ENCODE assay signal across 26 cellular contexts in the genomic region with DNA sequence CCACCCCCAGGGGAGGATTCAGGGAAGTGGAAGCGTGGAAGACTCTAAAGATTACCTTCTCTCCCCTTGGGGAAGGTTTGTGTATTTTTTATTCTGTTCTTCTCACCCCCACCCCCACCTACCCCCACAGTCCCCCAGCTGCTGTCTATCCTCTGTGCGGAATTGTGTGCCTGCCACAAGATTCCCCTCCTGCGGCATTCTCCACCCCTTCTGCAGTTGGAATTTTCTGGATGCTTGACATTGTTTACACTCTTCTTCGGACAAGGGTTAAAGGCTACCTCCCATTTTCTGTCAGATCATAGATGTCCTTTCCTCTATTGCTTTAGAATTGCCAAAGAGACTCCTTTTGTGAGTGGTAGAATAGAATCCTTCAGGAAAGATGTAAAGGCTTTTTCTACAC.
"Had no signal": no experiment of that assay in that cellular context is flagged by ENCODE, and none has a peak within 500 bp of the region (broad histone marks: within the 10 kb centered on the region; RNA-seq: fewer than 3 reads in every experiment).

No MANE protein-coding gene starts in this region.

- H3K27me3 ChIP-seq: pancreas, spleen, vagina had no signal

- H3K27ac ChIP-seq: heart right ventricle, left lung, lower lobe of right lung, pancreas, prostate gland, spleen, suprapubic skin, thoracic aorta, tibial artery, vagina had no signal

- H3K9me3 ChIP-seq: heart right ventricle, left lung, lower lobe of right lung, mucosa of descending colon, pancreas, prostate gland, spleen, suprapubic skin, thoracic aorta, tibial artery, vagina had no signal

- DNase-seq: heart right ventricle; hippocampal formation; immature natural killer cell; kidney; left colon; left lung; lower lobe of right lung; mammary epithelial cell; mesenchymal stem cell; midbrain; mucosa of descending colon; naive thymus-derived CD8-positive, alpha-beta T cell; nucleus accumbens; pancreas; posterior cingulate gyrus; retina; right cardiac atrium; small intestine; spleen; stimulated activated CD4-positive, alpha-beta T cell treated with anti-CD3 and anti-CD28 coated beads, Interleukin-4, amount 100 ng/mL, for 24 hours; stimulated activated naive CD4-positive, alpha-beta T cell; tibial artery had no signal

- H3K4me1 ChIP-seq: heart right ventricle, lower lobe of right lung, pancreas, prostate gland, spleen, suprapubic skin, tibial artery, vagina had no signal

- H3K4me3 ChIP-seq: heart right ventricle, left lung, lower lobe of right lung, mucosa of descending colon, pancreas, prostate gland, spleen, suprapubic skin, thoracic aorta, tibial artery, vagina had no signal

- H3K36me3 ChIP-seq: heart right ventricle, left lung, lower lobe of right lung, pancreas, prostate gland, suprapubic skin, thoracic aorta, tibial artery, vagina had no signal
